ENCODE assay signal across 8 cellular contexts in genomic region chr12:4276524-4277204, GRCh38. TPM values are rescaled to one million over a fixed set of nuclear protein-coding genes. Genes with fewer than 3 reads are reported as not detected.
DNase-seq lines count a peak whose midpoint lies in the region; ATAC-seq and TF ChIP-seq lines count a peak whose summit lies in the region.

No MANE protein-coding gene starts in this region.

- H3K4me1 ChIP-seq in ectodermal cell (ENCODE audit: control insufficient read depth, insufficient read depth, low read length) (peaks cover 56% of the 10 kb centered on the region), lung (ENCODE audit: control insufficient read depth in 2 of 2, insufficient read depth in 2 of 2, low read length in 2 of 2) (peaks cover 16 to 19% of the 10 kb centered on the region in 2 donors)

- peaks cover 65% of the 10 kb centered on the region for H3K4me1 Mint-ChIP-seq in activated CD4-positive, alpha-beta memory T cell treated with anti-CD3 and anti-CD28 coated beads, Interleukin-2, amount 10 ng/mL, durations not matched to agents 7 days and 5 days

- no peak overlapping the region for H3K27ac ChIP-seq in ectodermal cell (ENCODE audit: insufficient read depth, low read depth, low read length, poor library complexity, severe bottlenecking)
- peak overlapping the region in 1 of 2 donors; percentile 92 for H3K27ac ChIP-seq in lung (ENCODE audit: low read depth in 1 of 2, low read length in 1 of 2)

- ATAC-seq in HG03196 (IDR thresholded peaks at IDR 0.05; ENCODE audit: unreplicated experiment) (peak; percentile 30), lung (ENCODE audit: insufficient read depth, low FRiP score) (peak; percentile 48), GM18907 (IDR thresholded peaks at IDR 0.05; ENCODE audit: unreplicated experiment) (no peak)

- H3K36me3 Mint-ChIP-seq in activated CD4-positive, alpha-beta memory T cell treated with anti-CD3 and anti-CD28 coated beads, Interleukin-2, amount 10 ng/mL, durations not matched to agents 7 days and 5 days (ENCODE audit: low read depth), result peaks cover 81% of the 10 kb centered on the region

- H3K27me3 ChIP-seq in ectodermal cell (ENCODE audit: control insufficient read depth, insufficient read depth, low read length, poor library complexity, severe bottlenecking) (peaks cover 33% of the 10 kb centered on the region), lung (ENCODE audit: control insufficient read depth, insufficient read depth) (no peaks in the 10 kb centered on the region)

- peak overlapping the region; percentile 100 for H3K27ac Mint-ChIP-seq in activated CD4-positive, alpha-beta memory T cell treated with anti-CD3 and anti-CD28 coated beads, Interleukin-2, amount 10 ng/mL, durations not matched to agents 7 days and 5 days

- H3K27me3 Mint-ChIP-seq in activated CD4-positive, alpha-beta memory T cell treated with anti-CD3 and anti-CD28 coated beads, Interleukin-2, amount 10 ng/mL, durations not matched to agents 7 days and 5 days, result no peaks in the 10 kb centered on the region

- peak overlapping the region; percentile 97 for H3K4me3 Mint-ChIP-seq in activated CD4-positive, alpha-beta memory T cell treated with anti-CD3 and anti-CD28 coated beads, Interleukin-2, amount 10 ng/mL, durations not matched to agents 7 days and 5 days

- WGBS in ectodermal cell, 2 experiments, result 4 to 6% methylated on average over 9 of the region's 10 CpGs
- 5 to 11% methylated on average over 10 of the region's 10 CpGs for WGBS in lung, 2 donors

- H3K9me3 Mint-ChIP-seq in activated CD4-positive, alpha-beta memory T cell treated with anti-CD3 and anti-CD28 coated beads, Interleukin-2, amount 10 ng/mL, durations not matched to agents 7 days and 5 days, result no peaks in the 10 kb centered on the region

- H3K9me3 ChIP-seq in ectodermal cell (ENCODE audit: control insufficient read depth, low read length) (no peaks in the 10 kb centered on the region), lung (ENCODE audit: control insufficient read depth in 2 of 2, insufficient read depth in 1 of 2, low read length in 1 of 2) (no peaks in the 10 kb centered on the region)

- POLR2A ChIA-PET in activated CD4-positive, alpha-beta memory T cell treated with anti-CD3 and anti-CD28 coated beads, Interleukin-2, amount 10 ng/mL, durations not matched to agents 7 days and 5 days (lab: Charles Lee), result interaction anchor here (0.6 to 22.7 kb wide), 36 partner anchors 9 to 524 kb away, joined by 3 to 422 read pairs (median 5); partner anchors contain the start of genes AKAP3, CRACR2A, NDUFA9 and PARP11

- in situ Hi-C loops in G401 (cut with HindIII; ENCODE audit: low sequenced_read_pairs), result no loop called here

- H3K4me3 ChIP-seq in ectodermal cell (ENCODE audit: insufficient read depth, low read depth, low read length) (peak overlapping the region; percentile 98), lung (no peak overlapping the region)

- CTCF ChIA-PET in activated CD4-positive, alpha-beta memory T cell treated with anti-CD3 and anti-CD28 coated beads, Interleukin-2, amount 10 ng/mL, durations not matched to agents 7 days and 5 days (lab: Charles Lee), result interaction anchor here (0.6 to 13.5 kb wide), 56 partner anchors 9 to 977 kb away, joined by 3 to 190 read pairs (median 6); partner anchors contain the start of gene PARP11

- TF ChIP-seq CTCF in lung (IDR thresholded peaks at IDR 0.05; ENCODE audit: control extremely low read depth, extremely low read depth), result peak; percentile 96

- H3K36me3 ChIP-seq in ectodermal cell (ENCODE audit: control insufficient read depth, insufficient read depth, low read length), result peaks cover 35% of the 10 kb centered on the region
- peaks cover 0 to 3% of the 10 kb centered on the region in 2 donors for H3K36me3 ChIP-seq in lung (ENCODE audit: control insufficient read depth in 2 of 2, insufficient read depth in 2 of 2, low read length in 2 of 2)

- peak; percentile 84 for DNase-seq in G401 (ENCODE audit: low spot score)
- peak; percentile 95 for DNase-seq in NCI-H82 (lab: John Stamatoyannopoulos, UW)
- DNase-seq in activated CD4-positive, alpha-beta memory T cell treated with anti-CD3 and anti-CD28 coated beads, Interleukin-2, amount 10 ng/mL, durations not matched to agents 7 days and 5 days, result peak; percentile 89
- peak; percentile 93 for DNase-seq in lung (ENCODE audit: low spot score)
- DNase-seq in stimulated activated CD4-positive, alpha-beta T cell treated with anti-CD3 and anti-CD28 coated beads, TNF-alpha, amount 100 ng/mL, for 48 hours (ENCODE audit: low read depth in 3 of 3), result peak; percentile 77 to 87 (median 80)

RNA-seq across cellular contexts. Expression of gene CCND2, which starts 3.1 kb away (rescaled TPM):
- total RNA-seq in G401 (2014; rRNA removed; shearing (Covaris generic)), result 88.7 and 110 TPM in 2 replicates
- 100 to 1,000 TPM; 389 to 401 TPM for total RNA-seq in activated CD4-positive, alpha-beta memory T cell treated with anti-CD3 and anti-CD28 coated beads, Interleukin-2, amount 10 ng/mL, durations not matched to agents 7 days and 5 days
- 88.1 TPM for polyA plus RNA-seq in ectodermal cell (2013, experiment 1 of 4)
- polyA plus RNA-seq in ectodermal cell (2013, experiment 2 of 4), result 61.7 TPM
- polyA plus RNA-seq in ectodermal cell (2013, experiment 3 of 4), result 47.8 TPM
- polyA plus RNA-seq in ectodermal cell (2013, experiment 4 of 4), result 51.3 TPM
- 100 to 1,000 TPM in 1 of 2 donors, 10 to 100 TPM in 1; 93.9 to 113 TPM for total RNA-seq in lung
- polyA plus RNA-seq in lung, result 1 to 10 TPM; 6.1 to 9.5 TPM

RNA-seq across cellular contexts. Expression of gene TIGAR, which starts 44.3 kb away (rescaled TPM):
- 19.7 and 25.5 TPM in 2 replicates for total RNA-seq in G401 (2014; rRNA removed; shearing (Covaris generic))
- 10 to 100 TPM; 11.8 to 12.8 TPM for total RNA-seq in activated CD4-positive, alpha-beta memory T cell treated with anti-CD3 and anti-CD28 coated beads, Interleukin-2, amount 10 ng/mL, durations not matched to agents 7 days and 5 days
- 15.5 TPM for polyA plus RNA-seq in ectodermal cell (2013, experiment 1 of 4)
- polyA plus RNA-seq in ectodermal cell (2013, experiment 2 of 4), result 19.4 TPM
- polyA plus RNA-seq in ectodermal cell (2013, experiment 3 of 4), result 7.5 TPM
- polyA plus RNA-seq in ectodermal cell (2013, experiment 4 of 4), result 10.5 TPM
- 1 to 10 TPM; 1.6 to 9.1 TPM for total RNA-seq in lung
- 1 to 10 TPM; 4.2 to 8.9 TPM for polyA plus RNA-seq in lung
